In the genomic region with DNA sequence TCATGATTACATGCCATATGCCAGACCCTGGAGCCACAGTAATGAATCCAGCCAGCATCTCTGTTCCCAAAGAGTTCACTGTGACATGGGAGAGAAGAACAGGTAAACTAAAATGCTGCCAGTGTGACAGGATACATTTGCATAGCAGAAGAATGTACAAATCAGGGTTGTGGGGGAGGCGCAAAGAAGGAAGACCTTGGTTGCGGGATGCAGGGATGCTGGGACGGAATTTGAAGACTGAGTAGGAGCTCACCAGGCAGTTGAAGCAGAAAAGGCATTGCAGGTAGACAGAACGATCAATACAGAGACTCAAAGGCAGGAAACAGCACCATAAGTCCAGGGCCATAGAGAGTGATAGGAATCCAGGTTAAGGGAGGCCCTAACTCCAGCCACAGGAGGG, we compare ENCODE assay signal across 32 cellular contexts.
"Had no signal": no experiment of that assay in that cellular context is flagged by ENCODE, and none has a peak within 500 bp of the region (broad histone marks: within the 10 kb centered on the region; RNA-seq: fewer than 3 reads in every experiment).

No MANE protein-coding gene starts in this region.

- H3K27ac Mint-ChIP-seq: activated CD4-positive, alpha-beta memory T cell treated with anti-CD3 and anti-CD28 coated beads for 36 hours; activated naive CD4-positive, alpha-beta T cell treated with anti-CD3 and anti-CD28 coated beads, Interleukin-2, amount 10 ng/mL, durations not matched to agents 7 days and 5 days; activated naive CD8-positive, alpha-beta T cell; activated naive CD8-positive, alpha-beta T cell treated with anti-CD3 and anti-CD28 coated beads, Interleukin-2, amount 50 U/mL, for 24 hours; activated T-helper 1 cell treated with anti-CD3 and anti-CD28 coated beads, Interleukin-12 subunit alpha, Interleukin-12 subunit beta, Interleukin-2, Interleukin-4 antibody, amounts not matched to agents 30 ng/mL and 10 ng/mL and 1 ng/mL, durations not matched to agents 14 hours and 24 hours and 36 hours; T-cell; T-helper 17 cell had no signal

- ATAC-seq: activated naive CD8-positive, alpha-beta T cell treated with anti-CD3 and anti-CD28 coated beads, Interleukin-2, amount 50 U/mL, for 24 hours; activated T-cell treated with anti-CD3 and anti-CD28 coated beads, Interleukin-2, amount 50 U/mL, for 4 hours; Right ventricle myocardium inferior; SK-N-SH treated with all-trans-retinoic acid at 6 μM for 48 hours; T-cell; T-helper 17 cell had no signal

- H3K4me1 Mint-ChIP-seq: activated naive CD4-positive, alpha-beta T cell treated with anti-CD3 and anti-CD28 coated beads, Interleukin-2, amount 10 ng/mL, durations not matched to agents 7 days and 5 days; central memory CD8-positive, alpha-beta T cell had no signal

- H3K9me3 Mint-ChIP-seq: activated B cell treated with CpG ODN at 0.5 μM for 24 hours; activated CD4-positive, alpha-beta memory T cell treated with anti-CD3 and anti-CD28 coated beads for 36 hours; activated naive CD4-positive, alpha-beta T cell treated with anti-CD3 and anti-CD28 coated beads, Interleukin-2, amount 10 ng/mL, durations not matched to agents 7 days and 5 days; activated naive CD8-positive, alpha-beta T cell treated with anti-CD3 and anti-CD28 coated beads, Interleukin-2, amount 50 U/mL, for 24 hours; activated T-cell treated with anti-CD3 and anti-CD28 coated beads, Interleukin-2, amount 50 U/mL, for 4 hours; activated T-helper 1 cell treated with anti-CD3 and anti-CD28 coated beads, Interleukin-12 subunit alpha, Interleukin-12 subunit beta, Interleukin-2, Interleukin-4 antibody, amounts not matched to agents 30 ng/mL and 10 ng/mL and 1 ng/mL, durations not matched to agents 14 hours and 24 hours and 36 hours; central memory CD8-positive, alpha-beta T cell; T-cell had no signal

- H3K27ac ChIP-seq: cardiac muscle cell, PC-9, RWPE1, VCaP had no signal

- H2AFZ ChIP-seq: PC-9 had no signal

- H3K36me3 Mint-ChIP-seq: activated CD4-positive, alpha-beta memory T cell treated with anti-CD3 and anti-CD28 coated beads for 36 hours; activated naive CD4-positive, alpha-beta T cell treated with anti-CD3 and anti-CD28 coated beads, Interleukin-2, amount 10 ng/mL, durations not matched to agents 7 days and 5 days; activated naive CD8-positive, alpha-beta T cell; T-cell had no signal

- H3K4me3 Mint-ChIP-seq: activated CD4-positive, alpha-beta memory T cell treated with anti-CD3 and anti-CD28 coated beads for 36 hours; activated naive CD4-positive, alpha-beta T cell treated with anti-CD3 and anti-CD28 coated beads, Interleukin-2, amount 10 ng/mL, durations not matched to agents 7 days and 5 days; activated naive CD8-positive, alpha-beta T cell; activated naive CD8-positive, alpha-beta T cell treated with anti-CD3 and anti-CD28 coated beads, Interleukin-2, amount 50 U/mL, for 24 hours; activated T-cell treated with anti-CD3 and anti-CD28 coated beads, Interleukin-2, amount 50 U/mL, for 4 hours; activated T-helper 1 cell treated with anti-CD3 and anti-CD28 coated beads, Interleukin-12 subunit alpha, Interleukin-12 subunit beta, Interleukin-2, Interleukin-4 antibody, amounts not matched to agents 30 ng/mL and 10 ng/mL and 1 ng/mL, durations not matched to agents 14 hours and 24 hours and 36 hours; central memory CD8-positive, alpha-beta T cell; T-cell; T-helper 17 cell had no signal

- H3K36me3 ChIP-seq: cardiac muscle cell had no signal

- H3K4me3 ChIP-seq: cardiac muscle cell, PC-9 had no signal

- DNase-seq: activated B cell treated with CpG ODN at 0.5 μM for 24 hours; activated CD4-positive, alpha-beta memory T cell treated with anti-CD3 and anti-CD28 coated beads for 36 hours; activated CD4-positive, alpha-beta T cell treated with anti-CD3 and anti-CD28 coated beads for 4 hours; activated CD4-positive, alpha-beta T cell treated with anti-CD3 and anti-CD28 coated beads, Interleukin-2, amount 50 U/mL, for 1 hour; activated CD4-positive, CD25-positive, alpha-beta regulatory T cell treated with anti-CD3 and anti-CD28 coated beads, Interleukin-2, amount 50 U/mL, for 72 hours; activated CD8-positive, alpha-beta memory T cell treated with anti-CD3 and anti-CD28 coated beads, Interleukin-2, amount 50 U/mL, for 4 hours; activated naive CD4-positive, alpha-beta T cell treated with anti-CD3 and anti-CD28 coated beads, Interleukin-2, amount 10 ng/mL, durations not matched to agents 7 days and 5 days; activated naive CD8-positive, alpha-beta T cell treated with anti-CD3 and anti-CD28 coated beads, Interleukin-2, amount 50 U/mL, for 24 hours; activated T-cell treated with anti-CD3 and anti-CD28 coated beads for 4 hours; activated T-cell treated with anti-CD3 and anti-CD28 coated beads, Interleukin-2, amount 50 U/mL, for 4 hours; aorta; NCI-H1105; NCI-H1417 treated with DMSO at 0.1 percent for 48 hours; NCI-H187 treated with DMSO at 0.1 percent for 48 hours; NCI-H2081; NCI-H2171 treated with DMSO at 0.1 percent for 48 hours; NCI-H2227 treated with DMSO at 0.1 percent for 48 hours; NCI-H446; NCI-H510A treated with DMSO at 0.1 percent for 48 hours; NK-92 treated with Interleukin-12 subunit alpha and Interleukin-12 subunit beta, amount 100 ng/mL, for 24 hours; PC-9; SIG-M5; T-cell; T-helper 17 cell had no signal

- H3K4me2 ChIP-seq: PC-9 had no signal
